8 cellular contexts compared by ENCODE assay signal in the genomic region with DNA sequence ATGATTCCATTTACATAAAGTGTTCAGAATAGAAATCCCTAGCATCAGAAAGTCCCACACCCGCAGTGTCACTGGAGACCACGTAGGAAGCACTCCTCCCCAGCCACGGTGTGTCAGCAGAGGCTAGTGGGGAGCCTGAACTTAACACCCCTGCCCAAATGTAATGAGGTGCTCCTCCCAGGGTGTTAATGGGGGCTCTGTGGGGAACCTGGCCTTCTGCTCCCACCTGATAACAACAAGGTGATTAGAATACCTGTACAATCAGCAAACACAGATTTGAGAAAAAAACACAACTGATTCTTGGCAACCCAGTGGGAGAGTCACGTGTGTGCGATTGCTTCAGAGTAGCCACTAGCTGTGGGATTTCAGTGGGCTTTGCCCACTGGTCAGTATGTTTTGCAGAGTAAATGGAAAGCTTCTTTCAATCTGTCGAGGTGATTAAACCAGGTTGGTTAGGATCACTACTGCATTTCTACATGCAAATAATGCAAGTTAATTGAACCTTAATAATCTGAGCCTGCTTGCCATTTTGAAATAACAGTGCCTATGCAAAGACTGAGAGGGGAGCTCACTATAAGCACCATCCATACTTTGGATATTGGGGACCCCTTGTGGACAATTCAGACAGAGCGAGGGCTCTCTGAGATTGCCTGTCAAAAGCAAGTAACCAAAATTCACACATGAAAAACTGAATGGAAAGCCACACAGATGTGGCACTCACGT. TPM values are rescaled to one million over a fixed set of nuclear protein-coding genes. Genes with fewer than 3 reads are reported as not detected.
DNase-seq lines count a peak whose midpoint lies in the region; ATAC-seq and TF ChIP-seq lines count a peak whose summit lies in the region.

No MANE protein-coding gene starts in this region.

- intact Hi-C loops in naive thymus-derived CD4-positive, alpha-beta T cell (cut with micrococcal nuclease), result loop anchor here (1.0 kb wide), 3 partner anchors 93 to 230 kb away; partner anchors contain the start of gene KHK (in 1 of the 2)

- no peaks in the 10 kb centered on the region for H3K27me3 ChIP-seq in naive thymus-derived CD4-positive, alpha-beta T cell (ENCODE audit: control insufficient read depth in 2 of 2, insufficient read depth in 2 of 2, low read length in 2 of 2)

- H3K9me3 ChIP-seq in naive thymus-derived CD4-positive, alpha-beta T cell (ENCODE audit: control insufficient read depth in 2 of 3, low read length in 3 of 3), result no peaks in the 10 kb centered on the region

- DNase-seq in AG09319 (ENCODE audit: extremely low read depth, low read depth) (no peak), NCI-H2196 (lab: John Stamatoyannopoulos, UW; ENCODE audit: unreplicated experiment) (peak; percentile 44), erythroblast (lab: John Stamatoyannopoulos, UW) (peak; percentile 57 to 59), mesenteric fat pad (ENCODE audit: low spot score) (no peak)
- peak in 7 of 9 donors; percentile 28 to 60 (median 51) for DNase-seq in naive thymus-derived CD4-positive, alpha-beta T cell

- no peak overlapping the region for H3K27ac Mint-ChIP-seq in naive thymus-derived CD4-positive, alpha-beta T cell

- no peak overlapping the region for H3K4me3 Mint-ChIP-seq in naive thymus-derived CD4-positive, alpha-beta T cell

- H3K36me3 ChIP-seq in naive thymus-derived CD4-positive, alpha-beta T cell (ENCODE audit: control insufficient read depth in 2 of 3, insufficient read depth in 3 of 3, low read length in 3 of 3), result no peaks in the 10 kb centered on the region

- no peaks in the 10 kb centered on the region for H3K4me1 ChIP-seq in naive thymus-derived CD4-positive, alpha-beta T cell (ENCODE audit: control insufficient read depth in 2 of 2, insufficient read depth in 2 of 2, low read length in 2 of 2)

- TF ChIP-seq CTCF in AG09319 (IDR thresholded peaks at IDR 0.05; ENCODE audit: low read depth, low read length) (peak; percentile 77), VCaP (conservative IDR thresholded peaks at IDR 0.05) (peak; percentile 73)

- CTCF ChIA-PET in naive thymus-derived CD4-positive, alpha-beta T cell (lab: Charles Lee), result interaction anchor here (0.5 to 1.7 kb wide), 6 partner anchors 25 to 232 kb away, joined by 3 to 14 read pairs (median 4); no protein-coding TSS in a partner anchor

- H3K27me3 Mint-ChIP-seq in naive thymus-derived CD4-positive, alpha-beta T cell, result peaks cover 0 to 15% (median 4%) of the 10 kb centered on the region in 5 donors

- H3K4me1 Mint-ChIP-seq in naive thymus-derived CD4-positive, alpha-beta T cell, result peaks cover 0 to 2% (median 0%) of the 10 kb centered on the region in 7 donors

- H3K4me3 ChIP-seq in naive thymus-derived CD4-positive, alpha-beta T cell (ENCODE audit: low read length), result no peak overlapping the region

- no peaks in the 10 kb centered on the region for H3K36me3 Mint-ChIP-seq in naive thymus-derived CD4-positive, alpha-beta T cell

- POLR2A ChIA-PET in naive thymus-derived CD4-positive, alpha-beta T cell (lab: Charles Lee), result no interaction called here

- H3K9me3 Mint-ChIP-seq in naive thymus-derived CD4-positive, alpha-beta T cell, result no peaks in the 10 kb centered on the region

- no peak overlapping the region for H3K27ac ChIP-seq in VCaP
- no peak overlapping the region for H3K27ac ChIP-seq in naive thymus-derived CD4-positive, alpha-beta T cell (ENCODE audit: low read depth, low read length)

- no peak for TF ChIP-seq POLR2A in erythroblast (IDR thresholded peaks at IDR 0.05; ENCODE audit: low read length)

- ATAC-seq in GM18498 (IDR thresholded peaks at IDR 0.05; ENCODE audit: unreplicated experiment) (peak; percentile 65), GM21381 (IDR thresholded peaks at IDR 0.05; ENCODE audit: unreplicated experiment) (no peak)
- ATAC-seq in naive thymus-derived CD4-positive, alpha-beta T cell, result peak; percentile 85

RNA-seq across cellular contexts. Expression of gene ATRAID, which starts 20.6 kb away (rescaled TPM):
- total RNA-seq in naive thymus-derived CD4-positive, alpha-beta T cell, result 100 to 1,000 TPM in 2 of 5 experiments, 10 to 100 TPM in 3; 71.0 to 113 (median 90.7) TPM
- polyA plus RNA-seq in naive thymus-derived CD4-positive, alpha-beta T cell, result 100 to 1,000 TPM; 320 to 391 TPM
- 88.3 TPM for total RNA-seq in mesenteric fat pad

RNA-seq across cellular contexts. Expression of gene SLC5A6, which starts 20.8 kb away (rescaled TPM):
- 100 to 1,000 TPM in 1 of 5 experiments, 10 to 100 TPM in 4; 25.6 to 203 (median 44.3) TPM for total RNA-seq in naive thymus-derived CD4-positive, alpha-beta T cell
- 10 to 100 TPM; 13.2 to 21.7 TPM for polyA plus RNA-seq in naive thymus-derived CD4-positive, alpha-beta T cell
- 79.3 TPM for total RNA-seq in mesenteric fat pad

RNA-seq across cellular contexts. Expression of gene CAD, which starts 25.9 kb away (rescaled TPM):
- total RNA-seq in naive thymus-derived CD4-positive, alpha-beta T cell, result 10 to 100 TPM; 34.4 to 65.7 (median 45.4) TPM
- polyA plus RNA-seq in naive thymus-derived CD4-positive, alpha-beta T cell, result 10 to 100 TPM; 19.6 to 28.1 TPM
- total RNA-seq in mesenteric fat pad, result 26.0 TPM

RNA-seq across cellular contexts. Expression of gene TCF23, which starts 42.5 kb away (rescaled TPM):
- total RNA-seq in naive thymus-derived CD4-positive, alpha-beta T cell, result not detected
- not detected for polyA plus RNA-seq in naive thymus-derived CD4-positive, alpha-beta T cell
- 0.48 TPM for total RNA-seq in mesenteric fat pad

RNA-seq across cellular contexts. Expression of gene PRR30, which starts 52.1 kb away (rescaled TPM):
- not detected for total RNA-seq in naive thymus-derived CD4-positive, alpha-beta T cell
- not detected for polyA plus RNA-seq in naive thymus-derived CD4-positive, alpha-beta T cell
- not detected for total RNA-seq in mesenteric fat pad

Comparison
In these comparisons a context has a peak if more than half of its experiments do, and no peak if none do; other contexts are left out.
1. DNase-seq: peak in NCI-H2196 (single experiment), erythroblast (2 of 2) and naive thymus-derived CD4-positive, alpha-beta T cell (7 of 9); none in AG09319 (single experiment) and mesenteric fat pad (single experiment).